Comparison of ENCODE assay signal across 32 cellular contexts in genomic region chr14:23470947-23471346, GRCh38. TPM values are rescaled to one million over a fixed set of nuclear protein-coding genes. Genes with fewer than 3 reads are reported as not detected.
DNase-seq lines count a peak whose midpoint lies in the region; ATAC-seq and TF ChIP-seq lines count a peak whose summit lies in the region.
"Had no signal": no experiment of that assay in that cellular context is flagged by ENCODE, and none has a peak within 500 bp of the region (broad histone marks: within the 10 kb centered on the region; RNA-seq: fewer than 3 reads in every experiment).

No MANE protein-coding gene starts in this region.

- no peaks in the 10 kb centered on the region for H4K20me1 ChIP-seq in GM23248 (ENCODE audit: insufficient read depth)
- H4K20me1 ChIP-seq in neural progenitor cell (ENCODE audit: low read depth): no peaks in the 10 kb centered on the region

- H2AFZ ChIP-seq in GM23248 (no peak overlapping the region), neural progenitor cell (replicated peaks) (no peak overlapping the region)

- peaks cover 11% of the 10 kb centered on the region for H3K4me1 Mint-ChIP-seq in activated B cell treated with CpG ODN at 0.5 μM for 24 hours
- H3K4me1 Mint-ChIP-seq in neural progenitor cell: peaks cover 7% of the 10 kb centered on the region

- H3K27ac ChIP-seq in cardiac muscle cell (no peak overlapping the region), GM23248 (no peak overlapping the region), neural progenitor cell (no peak overlapping the region)
- H3K27ac ChIP-seq: ascending aorta, heart left ventricle, left lung, SJSA1, testis had no signal

- H3K27me3 ChIP-seq in cardiac muscle cell (no peaks in the 10 kb centered on the region), GM23248 (replicated peaks; ENCODE audit: insufficient read depth) (no peaks in the 10 kb centered on the region), neural progenitor cell (peaks cover 4% of the 10 kb centered on the region)
- H3K27me3 ChIP-seq: ascending aorta, heart left ventricle, left lung, SJSA1, testis had no signal

- H3K4me3 ChIP-seq in cardiac muscle cell (peak overlapping the region; percentile 74), GM23248 (peak overlapping the region; percentile 98; the same call in 1 of the 2 replicates), neural progenitor cell (no peak overlapping the region)

- H3K9ac ChIP-seq in GM23248: peak overlapping the region; percentile 96
- no peak overlapping the region for H3K9ac ChIP-seq in neural progenitor cell

- no peaks in the 10 kb centered on the region for H3K27me3 Mint-ChIP-seq in activated B cell treated with CpG ODN at 0.5 μM for 24 hours
- peaks cover 2% of the 10 kb centered on the region for H3K27me3 Mint-ChIP-seq in neural progenitor cell (ENCODE audit: insufficient read depth, low read depth)
- H3K27me3 Mint-ChIP-seq: activated naive CD8-positive, alpha-beta T cell; CD4-positive, alpha-beta T cell; naive B cell had no signal

- CTCF ChIA-PET in activated B cell treated with CpG ODN at 0.5 μM for 24 hours (lab: Charles Lee): interaction anchor here (0.9 kb wide), 1 partner anchor 89 kb away, joined by 3 read pairs; no protein-coding TSS in a partner anchor

- H3F3A ChIP-seq in GM23248 (ENCODE audit: insufficient read depth): peaks cover 15% of the 10 kb centered on the region; the same call in 1 of the 2 replicates
- peaks cover 34% of the 10 kb centered on the region for H3F3A ChIP-seq in neural progenitor cell (ENCODE audit: low read depth)

- H3K4me1 ChIP-seq in cardiac muscle cell (ENCODE audit: low read depth): peaks cover 9% of the 10 kb centered on the region
- H3K4me1 ChIP-seq in GM23248 (ENCODE audit: insufficient read depth): peaks cover 9% of the 10 kb centered on the region
- H3K4me1 ChIP-seq in neural progenitor cell: peaks cover 5% of the 10 kb centered on the region

- in situ Hi-C loops in GM23248 (cut with MboI): no loop called here

- H3K27ac Mint-ChIP-seq in activated B cell treated with CpG ODN at 0.5 μM for 24 hours (no peak overlapping the region), neural progenitor cell (no peak overlapping the region)
- H3K27ac Mint-ChIP-seq: activated naive CD8-positive, alpha-beta T cell; CD4-positive, alpha-beta T cell; mesothelial cell of epicardium had no signal

- H3K9me3 ChIP-seq in cardiac muscle cell (ENCODE audit: low read depth) (no peaks in the 10 kb centered on the region), GM23248 (ENCODE audit: low read depth) (no peaks in the 10 kb centered on the region), neural progenitor cell (ENCODE audit: low read depth) (no peaks in the 10 kb centered on the region)
- H3K9me3 ChIP-seq: ascending aorta, heart left ventricle, left lung, SJSA1, testis had no signal

- H3K9me3 Mint-ChIP-seq in activated B cell treated with CpG ODN at 0.5 μM for 24 hours (no peaks in the 10 kb centered on the region), neural progenitor cell (no peaks in the 10 kb centered on the region)
- H3K9me3 Mint-ChIP-seq: CD4-positive, alpha-beta T cell; mesothelial cell of epicardium; naive B cell had no signal

- H3K36me3 ChIP-seq in cardiac muscle cell (peaks cover 42% of the 10 kb centered on the region), GM23248 (ENCODE audit: low read depth) (peaks cover 29% of the 10 kb centered on the region), neural progenitor cell (peaks cover 27% of the 10 kb centered on the region)

- intact Hi-C loops in left cardiac atrium (cut with DNase I): no loop called here
- intact Hi-C loops in activated B cell treated with CpG ODN at 0.5 μM for 24 hours (cut with micrococcal nuclease): no loop called here

- WGBS in GM23248 (ENCODE audit: low coverage in 1 of 2, low lambda C conversion rate in 2 of 2, missing lambda C conversion rate in 2 of 2), 2 experiments: 50 to 60% methylated on average over 1 of the region's 1 CpG

- H3K79me2 ChIP-seq in GM23248 (ENCODE audit: insufficient read depth) (peaks cover 24% of the 10 kb centered on the region), neural progenitor cell (ENCODE audit: low read depth) (peaks cover 21% of the 10 kb centered on the region)

- ATAC-seq in left cardiac atrium (no peak), activated B cell treated with CpG ODN at 0.5 μM for 24 hours (ENCODE audit: low read depth) (no peak)
- ATAC-seq: esophagus mucosa; heart left ventricle; left lung; stimulated activated naive CD8-positive, alpha-beta T cell treated with anti-CD3 and anti-CD28 coated beads, Interleukin-15, Interleukin-2, amounts not matched to agents 100 U/mL and 50 U/mL, for 24 hours had no signal

- H3K4me3 Mint-ChIP-seq in activated B cell treated with CpG ODN at 0.5 μM for 24 hours: peak overlapping the region; percentile 69
- H3K4me3 Mint-ChIP-seq in neural progenitor cell: no peak overlapping the region
- H3K4me3 Mint-ChIP-seq: activated naive CD8-positive, alpha-beta T cell; CD4-positive, alpha-beta T cell; mesothelial cell of epicardium had no signal

- H3K9me2 ChIP-seq in GM23248 (ENCODE audit: insufficient read depth): no peaks in the 10 kb centered on the region

- H3K4me2 ChIP-seq in GM23248 (ENCODE audit: unreplicated experiment) (peak overlapping the region; percentile 94), neural progenitor cell (peak overlapping the region; percentile 91)

- no peak for TF ChIP-seq CTCF in cardiac muscle cell (IDR thresholded peaks at IDR 0.05; ENCODE audit: low read depth, low read length)
- TF ChIP-seq CTCF in activated B cell treated with CpG ODN at 0.5 μM for 24 hours (IDR thresholded peaks at IDR 0.05): no peak
- TF ChIP-seq CTCF in neural progenitor cell (IDR thresholded peaks at IDR 0.05): no peak

- DNase-seq in cardiac muscle cell (ENCODE audit: low read depth in 1 of 2, low spot score in 1 of 2) (no peak), left cardiac atrium (no peak), GM23248 (no peak), activated B cell treated with CpG ODN at 0.5 μM for 24 hours (no peak), neural progenitor cell (ENCODE audit: low spot score) (no peak), NCI-H1436 (lab: John Stamatoyannopoulos, UW) (no peak), iPS-NIHi11 (ENCODE audit: low spot score) (no peak), C1 segment of cervical spinal cord (lab: John Stamatoyannopoulos, UW) (no peak)
- DNase-seq: activated CD4-positive, alpha-beta T cell treated with anti-CD3 and anti-CD28 coated beads for 1 hour; activated T-cell treated with anti-CD3 and anti-CD28 coated beads, Interleukin-2, amount 50 U/mL, for 48 hours; caudate nucleus; CD4-positive, alpha-beta T cell; cortex of kidney; DMS 273 treated with DMSO at 0.1 percent for 48 hours; foreskin fibroblast; heart left ventricle; left lung; naive B cell; NCI-H1048; NCI-H1694 treated with DMSO at 0.1 percent for 48 hours; NCI-H526; stimulated activated naive CD8-positive, alpha-beta T cell treated with anti-CD3 and anti-CD28 coated beads, Interleukin-15, Interleukin-2, amounts not matched to agents 100 U/mL and 50 U/mL, for 24 hours; testis had no signal

- POLR2A ChIA-PET in activated B cell treated with CpG ODN at 0.5 μM for 24 hours (lab: Charles Lee): interaction anchor here (0.7 kb wide), 1 partner anchor 972 kb away, joined by 6 read pairs; no protein-coding TSS in a partner anchor

- H3K36me3 Mint-ChIP-seq in activated B cell treated with CpG ODN at 0.5 μM for 24 hours (ENCODE audit: low read depth) (peaks cover 49% of the 10 kb centered on the region), neural progenitor cell (peaks cover 18% of the 10 kb centered on the region)

RNA-seq across cellular contexts. Expression of gene NGDN, which starts 1.4 kb away (rescaled TPM):
- 35.6 and 43.3 TPM in 2 replicates for total RNA-seq in cardiac muscle cell
- 66.9 and 80.3 TPM in 2 replicates for polyA plus RNA-seq in cardiac muscle cell
- total RNA-seq in left cardiac atrium: 10 to 100 TPM; 20.1 to 23.6 TPM
- total RNA-seq in GM23248 (2014; rRNA removed; shearing (Covaris generic)): 13.9 and 25.9 TPM in 2 replicates
- 39.9 TPM in 2 replicates for polyA plus RNA-seq in GM23248 (2016; fragmentation: Nextera tagmentation; extraction: Ambion mirVana)
- 60.5 and 67.4 TPM in 2 replicates for total RNA-seq in activated B cell treated with CpG ODN at 0.5 μM for 24 hours
- 51.1 and 60.1 TPM in 2 replicates for total RNA-seq in neural progenitor cell (ENCODE audit: low replicate concordance)

RNA-seq across cellular contexts. Expression of gene MYH7, which starts 35.5 kb away (rescaled TPM):
- total RNA-seq in cardiac muscle cell (82.8 and 134 TPM in 2 replicates), left cardiac atrium (100 to 1,000 TPM; 175 to 201 TPM), activated B cell treated with CpG ODN at 0.5 μM for 24 hours (not detected in 2 replicates), neural progenitor cell (ENCODE audit: low replicate concordance) (0.19 TPM in 1 of 2 replicates, not detected in the other)
- polyA plus RNA-seq in cardiac muscle cell (66.2 and 117 TPM in 2 replicates), GM23248 (2016; fragmentation: Nextera tagmentation; extraction: Ambion mirVana) (not detected in 2 replicates)
- not detected in 2 replicates for total RNA-seq in GM23248 (2014; rRNA removed; shearing (Covaris generic))
- total RNA-seq: activated CD8-positive, alpha-beta memory T cell treated with anti-CD3 and anti-CD28 coated beads for 36 hours; ascending aorta; CD4-positive, alpha-beta T cell; H4; mesothelial cell of epicardium; osteocyte; RPMI7951; SJSA1 had no signal

Comparison
In these comparisons a context has a peak if more than half of its experiments do, and no peak if none do; other contexts are left out.
1. RNA of gene MYH7, which starts 35.5 kb away (total RNA-seq): 175 to 201 TPM in left cardiac atrium and 82.8 to 134 TPM in cardiac muscle cell; not detected in GM23248, not detected in activated B cell treated with CpG ODN at 0.5 μM for 24 hours and 0.19 TPM in neural progenitor cell; every median in the first group is over 10 times any median in the second.